Comparison of ENCODE assay signal across 8 cellular contexts in the genomic region with DNA sequence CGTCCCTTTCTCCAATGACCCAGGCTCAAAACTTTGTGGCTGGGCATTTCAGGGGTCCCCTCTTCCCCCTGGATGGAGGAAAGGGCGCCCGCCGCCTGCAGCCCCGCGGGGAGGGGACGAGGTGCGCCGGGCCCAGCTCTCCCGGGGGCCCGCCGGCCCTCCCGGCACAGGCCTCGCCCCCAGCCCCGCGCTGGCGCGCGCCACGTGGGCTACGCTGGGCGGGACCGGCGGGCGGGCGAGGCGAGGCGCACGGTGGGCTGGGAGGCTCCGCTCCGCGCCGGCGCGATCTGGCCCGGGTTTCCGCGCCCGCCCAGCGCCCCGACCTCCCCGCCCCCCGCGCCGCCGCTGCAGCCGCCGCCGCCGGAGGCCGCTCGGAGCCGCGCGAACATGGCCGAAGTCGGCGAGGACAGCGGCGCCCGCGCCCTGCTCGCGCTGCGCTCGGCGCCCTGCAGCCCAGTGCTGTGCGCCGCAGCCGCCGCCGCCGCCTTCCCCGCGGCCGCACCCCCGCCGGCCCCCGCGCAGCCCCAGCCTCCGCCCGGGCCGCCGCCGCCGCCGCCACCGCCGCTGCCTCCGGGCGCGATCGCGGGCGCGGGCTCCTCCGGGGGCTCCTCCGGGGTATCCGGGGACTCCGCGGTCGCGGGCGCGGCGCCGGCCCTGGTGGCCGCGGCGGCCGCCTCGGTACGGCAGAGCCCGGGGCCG. TPM values are rescaled to one million over a fixed set of nuclear protein-coding genes. Genes with fewer than 3 reads are reported as not detected.
DNase-seq lines count a peak whose midpoint lies in the region; ATAC-seq and TF ChIP-seq lines count a peak whose summit lies in the region.

A gene (plus strand): TSS at position 374 of the 699 bp plus-strand sequence. CDS start 14 bp downstream, at position 388.

- peaks cover 9% of the 10 kb centered on the region for H3K36me3 Mint-ChIP-seq in activated T-helper 1 cell treated with anti-CD3 and anti-CD28 coated beads, Interleukin-12 subunit alpha, Interleukin-12 subunit beta, Interleukin-2, Interleukin-4 antibody, amounts not matched to agents 30 ng/mL and 10 ng/mL and 1 ng/mL, durations not matched to agents 14 hours and 24 hours and 36 hours (ENCODE audit: low read depth)
- H3K36me3 Mint-ChIP-seq in naive thymus-derived CD8-positive, alpha-beta T cell, result peaks cover 0 to 14% (median 5%) of the 10 kb centered on the region in 3 donors

- H3K9me3 ChIP-seq in Peyer's patch (no peaks in the 10 kb centered on the region), fibroblast of lung (ENCODE audit: control insufficient read depth, insufficient read depth, low read depth, low read length) (no peaks in the 10 kb centered on the region)

- H3K79me2 ChIP-seq in fibroblast of lung (ENCODE audit: control insufficient read depth, insufficient read depth, low read length), result peaks cover 41% of the 10 kb centered on the region

- no peaks in the 10 kb centered on the region for H3K9me3 Mint-ChIP-seq in activated T-helper 1 cell treated with anti-CD3 and anti-CD28 coated beads, Interleukin-12 subunit alpha, Interleukin-12 subunit beta, Interleukin-2, Interleukin-4 antibody, amounts not matched to agents 30 ng/mL and 10 ng/mL and 1 ng/mL, durations not matched to agents 14 hours and 24 hours and 36 hours
- H3K9me3 Mint-ChIP-seq in naive thymus-derived CD8-positive, alpha-beta T cell, result no peaks in the 10 kb centered on the region

- H3K27ac ChIP-seq in Peyer's patch, result peak within 1 kb of the TSS; percentile 81 to 92 (median 88)
- H3K27ac ChIP-seq in fibroblast of lung (ENCODE audit: insufficient read depth, low read length), result peak within 1 kb of the TSS; percentile 93

- peak; percentile 68 for ATAC-seq in GM19463 (IDR thresholded peaks at IDR 0.05; ENCODE audit: unreplicated experiment)
- peak; percentile 80 to 81 for ATAC-seq in naive thymus-derived CD8-positive, alpha-beta T cell

- peak in 1 of 6 experiments; percentile 28 for TF ChIP-seq CTCF in Peyer's patch (IDR thresholded peaks at IDR 0.05)
- no peak for TF ChIP-seq CTCF in fibroblast of lung (conservative IDR thresholded peaks at IDR 0.05 in 1 of 2, IDR thresholded peaks at IDR 0.05 in 1 of 2; ENCODE audit: low read depth in 1 of 2, low read length in 2 of 2)

- H4K20me1 ChIP-seq in fibroblast of lung (ENCODE audit: control insufficient read depth, extremely low read depth, insufficient read depth, low read length), result no peaks in the 10 kb centered on the region

- H3K4me1 Mint-ChIP-seq in activated T-helper 1 cell treated with anti-CD3 and anti-CD28 coated beads, Interleukin-12 subunit alpha, Interleukin-12 subunit beta, Interleukin-2, Interleukin-4 antibody, amounts not matched to agents 30 ng/mL and 10 ng/mL and 1 ng/mL, durations not matched to agents 14 hours and 24 hours and 36 hours (ENCODE audit: low read depth), result peaks cover 28% of the 10 kb centered on the region
- H3K4me1 Mint-ChIP-seq in naive thymus-derived CD8-positive, alpha-beta T cell, result peaks cover 18 to 40% (median 33%) of the 10 kb centered on the region in 4 donors

- H3K36me3 ChIP-seq in Peyer's patch (no peaks in the 10 kb centered on the region), fibroblast of lung (ENCODE audit: control insufficient read depth, insufficient read depth, low read length) (no peaks in the 10 kb centered on the region)

- peak in 1 of 2 donors; percentile 51 for TF ChIP-seq POLR2A in Peyer's patch (IDR thresholded peaks at IDR 0.05)

- H3K4me3 ChIP-seq in Peyer's patch (peak within 1 kb of the TSS; percentile 83 to 96 (median 88)), fibroblast of lung (replicated peaks in 1 of 4; ENCODE audit: control extremely low read depth in 1 of 4, insufficient read depth in 1 of 4, low read depth in 3 of 4, low read length in 4 of 4) (peak within 1 kb of the TSS; percentile 80 to 90 (median 86))

- H3K4me2 ChIP-seq in fibroblast of lung (ENCODE audit: extremely low read depth, insufficient read depth, low read length), result peak within 1 kb of the TSS; percentile 79

- H3K27me3 ChIP-seq in Peyer's patch (no peaks in the 10 kb centered on the region), fibroblast of lung (ENCODE audit: control insufficient read depth, insufficient read depth, low read length) (no peaks in the 10 kb centered on the region)

- intact Hi-C loops in activated T-helper 1 cell treated with anti-CD3 and anti-CD28 coated beads, Interleukin-12 subunit alpha, Interleukin-12 subunit beta, Interleukin-2, Interleukin-4 antibody, amounts not matched to agents 30 ng/mL and 10 ng/mL and 1 ng/mL, durations not matched to agents 14 hours and 24 hours and 36 hours (cut with micrococcal nuclease), result loop anchor here (1.0 to 5.0 kb wide), 2 partner anchors 41 to 365 kb away; a partner anchor contains a TSS

- peak within 1 kb of the TSS; percentile 99 for H3K27ac Mint-ChIP-seq in activated T-helper 1 cell treated with anti-CD3 and anti-CD28 coated beads, Interleukin-12 subunit alpha, Interleukin-12 subunit beta, Interleukin-2, Interleukin-4 antibody, amounts not matched to agents 30 ng/mL and 10 ng/mL and 1 ng/mL, durations not matched to agents 14 hours and 24 hours and 36 hours
- H3K27ac Mint-ChIP-seq in naive thymus-derived CD8-positive, alpha-beta T cell, result peak within 1 kb of the TSS; percentile 91 to 100 (median 96)

- POLR2A ChIA-PET in naive thymus-derived CD8-positive, alpha-beta T cell (lab: Charles Lee), result interaction anchor here (0.8 to 8.9 kb wide), 8 partner anchors 9 to 93 kb away, joined by 3 to 198 read pairs (median 6); a partner anchor contains a TSS

- peak; percentile 67 for DNase-seq in COLO829 (ENCODE audit: low spot score)
- peak; percentile 70 for DNase-seq in HT-29 (ENCODE audit: low spot score)
- DNase-seq in Peyer's patch, result peak; percentile 62 to 86 (median 86)
- peak; percentile 75 for DNase-seq in activated T-helper 1 cell treated with anti-CD3 and anti-CD28 coated beads, Interleukin-12 subunit alpha, Interleukin-12 subunit beta, Interleukin-2, Interleukin-4 antibody, amounts not matched to agents 30 ng/mL and 10 ng/mL and 1 ng/mL, durations not matched to agents 14 hours and 24 hours and 36 hours (ENCODE audit: low spot score)
- DNase-seq in fibroblast of lung (ENCODE audit: low read depth in 2 of 2), result peak; percentile 65 to 67
- DNase-seq in naive thymus-derived CD8-positive, alpha-beta T cell, result peak; percentile 64 to 88 (median 80)
- DNase-seq in stimulated activated naive CD4-positive, alpha-beta T cell (lab: John Stamatoyannopoulos, UW), result peak; percentile 53 to 78 (median 74)

- peak within 1 kb of the TSS; percentile 99 for H3K4me3 Mint-ChIP-seq in activated T-helper 1 cell treated with anti-CD3 and anti-CD28 coated beads, Interleukin-12 subunit alpha, Interleukin-12 subunit beta, Interleukin-2, Interleukin-4 antibody, amounts not matched to agents 30 ng/mL and 10 ng/mL and 1 ng/mL, durations not matched to agents 14 hours and 24 hours and 36 hours
- peak within 1 kb of the TSS; percentile 86 to 99 (median 98) for H3K4me3 Mint-ChIP-seq in naive thymus-derived CD8-positive, alpha-beta T cell

- H3K9ac ChIP-seq in fibroblast of lung (ENCODE audit: insufficient read depth, low read length), result peak within 1 kb of the TSS; percentile 70

- H2AFZ ChIP-seq in fibroblast of lung (ENCODE audit: low read length), result peak within 1 kb of the TSS; percentile 18

- H3K27me3 Mint-ChIP-seq in activated T-helper 1 cell treated with anti-CD3 and anti-CD28 coated beads, Interleukin-12 subunit alpha, Interleukin-12 subunit beta, Interleukin-2, Interleukin-4 antibody, amounts not matched to agents 30 ng/mL and 10 ng/mL and 1 ng/mL, durations not matched to agents 14 hours and 24 hours and 36 hours (ENCODE audit: insufficient read depth), result peaks cover 2% of the 10 kb centered on the region
- no peaks in the 10 kb centered on the region for H3K27me3 Mint-ChIP-seq in naive thymus-derived CD8-positive, alpha-beta T cell

- peaks cover 0 to 30% (median 7%) of the 10 kb centered on the region in 4 donors for H3K4me1 ChIP-seq in Peyer's patch
- H3K4me1 ChIP-seq in fibroblast of lung (ENCODE audit: control insufficient read depth, extremely low read depth, insufficient read depth, low read length), result peaks cover 5% of the 10 kb centered on the region

RNA-seq across cellular contexts. Expression of the gene that starts here (rescaled TPM):
- total RNA-seq in HT-29 (2014; rRNA removed; shearing (Covaris generic)), result 40.7 and 63.4 TPM in 2 replicates
- total RNA-seq in Peyer's patch, result 10 to 100 TPM; 14.9 to 47.0 (median 36.1) TPM
- total RNA-seq in activated T-helper 1 cell treated with anti-CD3 and anti-CD28 coated beads, Interleukin-12 subunit alpha, Interleukin-12 subunit beta, Interleukin-2, Interleukin-4 antibody, amounts not matched to agents 30 ng/mL and 10 ng/mL and 1 ng/mL, durations not matched to agents 14 hours and 24 hours and 36 hours, result 37.7 and 37.9 TPM in 2 replicates
- total RNA-seq in fibroblast of lung, result 21.8 and 26.9 TPM in 2 replicates
- polyA plus RNA-seq in fibroblast of lung, result 5.2 and 8.2 TPM in 2 replicates
- 10.8 and 12.4 TPM in 2 replicates for polyA plus RNA-seq in fibroblast of lung (2012)
- 30.8 and 36.6 TPM in 2 replicates for polyA minus RNA-seq in fibroblast of lung (ENCODE audit: low replicate concordance)
- 10 to 100 TPM; 71.5 to 78.5 TPM for total RNA-seq in naive thymus-derived CD8-positive, alpha-beta T cell
- polyA plus RNA-seq in naive thymus-derived CD8-positive, alpha-beta T cell, result 1 to 10 TPM; 2.3 to 5.6 (median 3.6) TPM

Comparison
In these comparisons a context has a peak if more than half of its experiments do, and no peak if none do; other contexts are left out.
1. Peak in every context shown above with its lines: DNase-seq, ATAC-seq, H3K4me3 ChIP-seq and H3K27ac ChIP-seq.